Comparison of ENCODE assay signal across 20 cellular contexts in the genomic region with DNA sequence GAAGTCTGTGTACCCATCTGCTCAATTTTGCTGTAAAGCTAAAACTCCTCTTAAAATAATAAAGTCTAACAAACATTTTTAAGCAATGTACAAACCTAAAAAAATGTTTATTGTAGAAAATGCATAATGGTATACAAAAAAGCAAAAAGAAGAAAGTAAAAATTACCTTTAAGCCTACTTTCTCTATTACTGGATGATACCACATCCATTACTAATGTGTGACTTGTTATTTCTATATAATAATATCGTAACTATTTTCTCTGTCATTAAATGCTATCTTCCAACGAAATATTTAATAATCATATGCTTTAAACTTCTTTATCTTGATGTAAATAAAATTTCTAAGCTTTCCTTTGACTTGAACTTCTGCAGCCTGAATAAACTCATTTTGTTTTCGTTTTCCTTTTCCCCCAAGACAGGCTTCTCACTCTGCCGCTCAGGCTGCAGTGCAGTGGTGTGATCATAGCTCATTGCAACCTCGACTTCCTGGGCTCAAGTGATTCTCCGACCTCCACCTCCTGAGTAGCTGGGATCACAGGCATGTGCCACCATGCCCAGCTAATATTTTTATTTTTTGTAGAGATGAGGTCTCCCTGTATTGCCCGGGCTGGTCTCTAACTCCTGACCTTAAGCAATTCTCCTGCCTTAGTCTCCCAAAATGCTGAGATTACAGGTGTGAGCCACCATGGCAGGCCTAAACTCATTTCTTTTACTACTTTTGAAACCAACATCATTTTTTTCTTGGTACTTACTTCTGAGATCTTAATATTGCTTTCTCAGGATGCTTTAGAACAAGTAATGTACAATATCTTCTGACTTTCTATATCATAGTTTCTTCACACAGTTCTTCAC. TPM values are rescaled to one million over a fixed set of nuclear protein-coding genes. Genes with fewer than 3 reads are reported as not detected.
A peak's percentile ranks its signal among the peaks of the same experiment; 100 is the strongest.
DNase-seq lines count a peak whose midpoint lies in the region; ATAC-seq and TF ChIP-seq lines count a peak whose summit lies in the region.
"Had no signal": no experiment of that assay in that cellular context is flagged by ENCODE, and none has a peak within 500 bp of the region (broad histone marks: within the 10 kb centered on the region; RNA-seq: fewer than 3 reads in every experiment).

No MANE protein-coding gene starts in this region.

- H3K4me3 ChIP-seq in DND-41 (ENCODE audit: low read depth in 1 of 2, low read length in 2 of 2) (no peak overlapping the region), GM23338 (no peak overlapping the region), NB4 (ENCODE audit: low read depth, low read length) (no peak overlapping the region)
- H3K4me3 ChIP-seq: BLaER1 treated with 17β-estradiol and CSF1 and Interleukin-3, amounts not matched to agents 10 nM and 100 nM; breast epithelium had no signal

- H3K9me3 ChIP-seq in DND-41 (ENCODE audit: insufficient read depth, low read length, severe bottlenecking) (peaks cover 19% of the 10 kb centered on the region), H9 (ENCODE audit: control insufficient read depth, low read depth, low read length) (no peaks in the 10 kb centered on the region)

- no peaks in the 10 kb centered on the region for H3K79me1 ChIP-seq in H9 (ENCODE audit: insufficient read depth, low read depth, low read length, poor library complexity, severe bottlenecking)

- WGBS in H9 (ENCODE audit: extremely low coverage, insufficient read length, low lambda C conversion rate): no CpG with 5 or more reads among the region's 7 CpGs

- H3K18ac ChIP-seq in H9 (ENCODE audit: insufficient read length, low read depth, low read length): no peak overlapping the region

- H3K4me1 ChIP-seq in DND-41 (ENCODE audit: insufficient read depth, low read length) (no peaks in the 10 kb centered on the region), GM23338 (ENCODE audit: insufficient read depth) (no peaks in the 10 kb centered on the region), H9 (ENCODE audit: insufficient read depth, low read length) (no peaks in the 10 kb centered on the region)
- H3K4me1 ChIP-seq: BLaER1 treated with 17β-estradiol and CSF1 and Interleukin-3, amounts not matched to agents 10 nM and 100 nM; breast epithelium had no signal

- H2BK120ac ChIP-seq in H9 (ENCODE audit: low read depth, low read length, poor library complexity, severe bottlenecking): no peak overlapping the region

- H4K8ac ChIP-seq in H9 (replicated peaks; ENCODE audit: insufficient read length, low read depth, low read length): no peak overlapping the region

- H4K20me1 ChIP-seq in DND-41 (ENCODE audit: insufficient read depth, low read length): no peaks in the 10 kb centered on the region
- no peaks in the 10 kb centered on the region for H4K20me1 ChIP-seq in GM23338 (replicated peaks; ENCODE audit: insufficient read depth)
- no peaks in the 10 kb centered on the region for H4K20me1 ChIP-seq in H9 (ENCODE audit: control insufficient read depth, insufficient read depth, insufficient read length)
- H4K20me1 ChIP-seq: BLaER1 treated with 17β-estradiol and CSF1 and Interleukin-3, amounts not matched to agents 10 nM and 100 nM had no signal

- H3K56ac ChIP-seq in H9 (ENCODE audit: insufficient read length, low read depth, low read length): no peak overlapping the region

- H2BK15ac ChIP-seq in H9 (ENCODE audit: low read depth, low read length): no peak overlapping the region

- no peak overlapping the region for H3K14ac ChIP-seq in H9 (ENCODE audit: insufficient read depth, low read length)

- no peak overlapping the region for H3K23ac ChIP-seq in H9 (ENCODE audit: insufficient read length, low read depth, low read length)

- H3K79me2 ChIP-seq in DND-41 (ENCODE audit: insufficient read depth, low read length) (no peaks in the 10 kb centered on the region), GM23338 (replicated peaks; ENCODE audit: insufficient read depth) (no peaks in the 10 kb centered on the region), H9 (ENCODE audit: insufficient read depth, low read length) (no peaks in the 10 kb centered on the region)

- no peak overlapping the region for H3K4me3 Mint-ChIP-seq in GM23338
- no peak overlapping the region for H3K4me3 Mint-ChIP-seq in H9
- H3K4me3 Mint-ChIP-seq: activated CD4-positive, alpha-beta T cell treated with anti-CD3 and anti-CD28 coated beads, Interleukin-2, amount 10 ng/mL, durations not matched to agents 7 days and 5 days; memory B cell had no signal

- no peak overlapping the region for H3K4me2 ChIP-seq in DND-41 (ENCODE audit: insufficient read depth, low read length)
- no peak overlapping the region for H3K4me2 ChIP-seq in GM23338
- no peak overlapping the region for H3K4me2 ChIP-seq in H9 (ENCODE audit: insufficient read depth, insufficient read length, low read length)
- H3K4me2 ChIP-seq: BLaER1 treated with 17β-estradiol and CSF1 and Interleukin-3, amounts not matched to agents 10 nM and 100 nM had no signal

- H2BK20ac ChIP-seq in H9 (ENCODE audit: low read depth, low read length, poor library complexity, severe bottlenecking): no peak overlapping the region

- H4K91ac ChIP-seq in H9 (ENCODE audit: insufficient read length, low read depth, low read length): no peak overlapping the region

- no peaks in the 10 kb centered on the region for H3K36me3 ChIP-seq in DND-41 (ENCODE audit: insufficient read depth, low read length)
- no peaks in the 10 kb centered on the region; the same call in 1 of the 2 replicates for H3K36me3 ChIP-seq in GM23338 (ENCODE audit: insufficient read depth)
- H3K36me3 ChIP-seq: breast epithelium had no signal

- H3F3A ChIP-seq in GM23338 (replicated peaks; ENCODE audit: low read depth): no peaks in the 10 kb centered on the region

- DNase-seq in DND-41: peak; percentile 33
- DNase-seq in GM23338 (ENCODE audit: low spot score): no peak
- peak; percentile 70 for DNase-seq in NB4 (ENCODE audit: low read depth)
- no peak for DNase-seq in NCI-H1694 (lab: John Stamatoyannopoulos, UW)
- no peak for DNase-seq in left cardiac atrium
- DNase-seq in H9: no peak
- DNase-seq: activated CD4-positive, alpha-beta T cell treated with anti-CD3 and anti-CD28 coated beads, Interleukin-2, amount 10 ng/mL, durations not matched to agents 7 days and 5 days; activated gamma-delta T cell treated with Interleukin-2 at 50 U/mL for 16 hours; amniotic stem cell; cortex of kidney; IMR-90; NCI-H510A; RPMI8226; small intestine; stimulated activated naive CD4-positive, alpha-beta T cell had no signal

- no peak for TF ChIP-seq CTCF in DND-41 (IDR thresholded peaks at IDR 0.05; ENCODE audit: borderline replicate concordance, extremely low read depth, low read length, poor library complexity, severe bottlenecking)
- no peak for TF ChIP-seq CTCF in GM23338 (conservative IDR thresholded peaks at IDR 0.05; ENCODE audit: low read depth in 2 of 2)
- TF ChIP-seq CTCF in NB4 (IDR thresholded peaks at IDR 0.05; ENCODE audit: low read depth, low read length): no peak
- TF ChIP-seq CTCF in H9 (conservative IDR thresholded peaks at IDR 0.05): no peak

- H2AK5ac ChIP-seq in H9 (ENCODE audit: insufficient read length, low read length): no peak overlapping the region

- TF ChIP-seq POLR2A in NB4 (IDR thresholded peaks at IDR 0.05; ENCODE audit: extremely low read depth, insufficient read length): no peak

- H3K9ac ChIP-seq in DND-41 (ENCODE audit: low read depth, low read length): no peak overlapping the region
- H3K9ac ChIP-seq in H9 (ENCODE audit: extremely low read depth, insufficient read length, low read length): no peak overlapping the region
- H3K9ac ChIP-seq: BLaER1 treated with 17β-estradiol and CSF1 and Interleukin-3, amounts not matched to agents 10 nM and 100 nM had no signal

- no peaks in the 10 kb centered on the region for H3K9me2 ChIP-seq in GM23338 (ENCODE audit: insufficient read depth)

- no peak overlapping the region for H4K5ac ChIP-seq in H9 (ENCODE audit: insufficient read length, low read depth, low read length)

- no peak overlapping the region for H2BK12ac ChIP-seq in H9 (ENCODE audit: insufficient read length, low read depth, low read length)

- H3K9me3 Mint-ChIP-seq in GM23338: peaks cover 50% of the 10 kb centered on the region
- peaks cover 42 to 44% of the 10 kb centered on the region in 2 experiments for H3K9me3 Mint-ChIP-seq in H9

- no peaks in the 10 kb centered on the region for H3K27me3 ChIP-seq in DND-41 (ENCODE audit: insufficient read depth, low read length, poor library complexity)
- H3K27me3 ChIP-seq in GM23338 (ENCODE audit: insufficient read depth): no peaks in the 10 kb centered on the region
- no peaks in the 10 kb centered on the region for H3K27me3 ChIP-seq in H9 (ENCODE audit: insufficient read depth, low read length)
- H3K27me3 ChIP-seq: BLaER1 treated with 17β-estradiol and CSF1 and Interleukin-3, amounts not matched to agents 10 nM and 100 nM; breast epithelium had no signal

- no peak overlapping the region for H2BK5ac ChIP-seq in H9 (ENCODE audit: insufficient read length, low read length)

- no peak overlapping the region for H3T11ph ChIP-seq in H9 (ENCODE audit: low read length)

- no peak overlapping the region for H3K4ac ChIP-seq in H9 (ENCODE audit: low read depth, low read length)

- H3K27ac Mint-ChIP-seq in GM23338 (no peak overlapping the region), H9 (no peak overlapping the region; a peak in 1 of 7 replicates)
- H3K27ac Mint-ChIP-seq: activated CD4-positive, alpha-beta T cell treated with anti-CD3 and anti-CD28 coated beads, Interleukin-2, amount 10 ng/mL, durations not matched to agents 7 days and 5 days; memory B cell had no signal

- H3K27me3 Mint-ChIP-seq in GM23338 (ENCODE audit: insufficient read depth, low read depth, poor library complexity): peaks cover 2% of the 10 kb centered on the region
- peaks cover 1% of the 10 kb centered on the region for H3K27me3 Mint-ChIP-seq in H9 (ENCODE audit: low read depth)
- H3K27me3 Mint-ChIP-seq: activated CD4-positive, alpha-beta T cell treated with anti-CD3 and anti-CD28 coated beads, Interleukin-2, amount 10 ng/mL, durations not matched to agents 7 days and 5 days; memory B cell had no signal

- H3K36me3 Mint-ChIP-seq in GM23338 (ENCODE audit: low read depth): peaks cover 37% of the 10 kb centered on the region
- peaks cover 24 to 45% (median 32%) of the 10 kb centered on the region in 3 experiments for H3K36me3 Mint-ChIP-seq in H9 (ENCODE audit: insufficient read depth in 1 of 3, low read depth in 3 of 3)

- no peak overlapping the region for H2AFZ ChIP-seq in DND-41 (ENCODE audit: low read depth, low read length)
- H2AFZ ChIP-seq in GM23338: peak overlapping the region; percentile 74; the same call in 1 of the 2 replicates
- H2AFZ ChIP-seq in H9 (ENCODE audit: low read length): no peak overlapping the region

- ATAC-seq in DND-41 (ENCODE audit: insufficient read depth, low read depth) (peak; percentile 68), GM18517 (IDR thresholded peaks at IDR 0.05; ENCODE audit: unreplicated experiment) (peak; percentile 69), GM23338 (no peak), HG03139 (IDR thresholded peaks at IDR 0.05; ENCODE audit: unreplicated experiment) (no peak), left cardiac atrium (no peak)

- H3K27ac ChIP-seq in DND-41 (ENCODE audit: low read length) (no peak overlapping the region), GM23338 (ENCODE audit: low read depth) (no peak overlapping the region), H9 (ENCODE audit: insufficient read length, low read depth, low read length) (no peak overlapping the region)
- H3K27ac ChIP-seq: BLaER1 treated with 17β-estradiol and CSF1 and Interleukin-3, amounts not matched to agents 10 nM and 100 nM; breast epithelium had no signal

- H3K4me1 Mint-ChIP-seq in GM23338 (no peaks in the 10 kb centered on the region), H9 (no peaks in the 10 kb centered on the region)

- intact Hi-C loops in left cardiac atrium (cut with DNase I): no loop called here

- no peaks in the 10 kb centered on the region for H3K23me2 ChIP-seq in H9 (ENCODE audit: insufficient read length, low read depth, low read length, poor library complexity, severe bottlenecking)

RNA-seq across cellular contexts. Expression of gene DNAH7, which starts 18.1 kb away (rescaled TPM):
- total RNA-seq in GM23338 (2014; rRNA removed; shearing (Covaris generic)): 0.27 and 0.35 TPM in 2 replicates
- 0.99 and 1.1 TPM in 2 replicates for polyA plus RNA-seq in GM23338 (2016; fragmentation: Nextera tagmentation; extraction: Ambion mirVana)
- total RNA-seq in left cardiac atrium (under 1 TPM; 0.44 to 0.50 TPM), H9 (2021) (0.09 TPM in 1 of 2 replicates, not detected in the other)

Comparison
In these comparisons a context has a peak if more than half of its experiments do, and no peak if none do; other contexts are left out.
1. ATAC-seq: peak in DND-41 (single experiment) and GM18517 (single experiment); none in GM23338 (single experiment), HG03139 (single experiment) and left cardiac atrium (0 of 2).
2. DNase-seq: peak in DND-41 (single experiment) and NB4 (single experiment); none in GM23338 (single experiment), NCI-H1694 (single experiment), left cardiac atrium (single experiment) and H9 (single experiment).